In the genomic region with DNA sequence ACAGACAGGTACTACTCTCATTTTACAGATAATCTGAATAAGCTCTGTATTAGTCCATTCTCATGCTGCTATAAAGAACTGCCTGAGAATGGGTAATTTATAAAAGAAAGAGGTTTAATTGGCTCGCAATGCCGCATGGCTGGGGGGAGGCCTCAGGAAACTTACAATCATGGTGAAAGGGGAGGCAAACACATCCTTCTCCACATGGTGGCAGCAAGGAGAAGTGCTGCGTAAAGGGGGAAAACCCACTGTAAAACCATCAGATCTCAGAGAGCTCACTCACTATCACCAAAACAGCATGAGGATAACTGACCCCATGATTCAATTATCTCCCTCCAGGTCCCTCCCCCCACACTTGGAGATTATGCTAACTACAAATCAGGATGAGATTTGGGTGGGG, we compare ENCODE assay signal across 9 cellular contexts.
DNase-seq lines count a peak whose midpoint lies in the region; ATAC-seq and TF ChIP-seq lines count a peak whose summit lies in the region.
"Had no signal": no experiment of that assay in that cellular context is flagged by ENCODE, and none has a peak within 500 bp of the region (broad histone marks: within the 10 kb centered on the region; RNA-seq: fewer than 3 reads in every experiment).

No MANE protein-coding gene starts in this region.

- H3K27ac Mint-ChIP-seq in endothelial cell (ENCODE audit: unreplicated experiment) = no peak overlapping the region
- H3K27ac Mint-ChIP-seq in activated CD4-positive, alpha-beta memory T cell treated with anti-CD3 and anti-CD28 coated beads for 36 hours = no peak overlapping the region
- H3K27ac Mint-ChIP-seq in activated CD4-positive, alpha-beta T cell treated with anti-CD3 and anti-CD28 coated beads, Interleukin-2, amount 10 ng/mL, durations not matched to agents 7 days and 5 days = no peak overlapping the region

- H3K36me3 ChIP-seq in BE2C = no peaks in the 10 kb centered on the region
- H3K36me3 ChIP-seq: neutrophil had no signal

- H3K9me3 Mint-ChIP-seq in endothelial cell (ENCODE audit: unreplicated experiment) = peaks cover 4% of the 10 kb centered on the region
- no peaks in the 10 kb centered on the region for H3K9me3 Mint-ChIP-seq in activated CD4-positive, alpha-beta memory T cell treated with anti-CD3 and anti-CD28 coated beads for 36 hours
- no peaks in the 10 kb centered on the region for H3K9me3 Mint-ChIP-seq in activated CD4-positive, alpha-beta T cell treated with anti-CD3 and anti-CD28 coated beads, Interleukin-2, amount 10 ng/mL, durations not matched to agents 7 days and 5 days
- peaks cover 4% of the 10 kb centered on the region for H3K9me3 Mint-ChIP-seq in activated T-cell treated with anti-CD3 and anti-CD28 coated beads, Interleukin-2, amount 50 U/mL, for 4 hours

- CTCF ChIA-PET in activated CD4-positive, alpha-beta memory T cell treated with anti-CD3 and anti-CD28 coated beads for 36 hours (lab: Charles Lee) = no interaction called here
- CTCF ChIA-PET in activated CD4-positive, alpha-beta T cell treated with anti-CD3 and anti-CD28 coated beads, Interleukin-2, amount 10 ng/mL, durations not matched to agents 7 days and 5 days (lab: Charles Lee) = no interaction called here

- no peaks in the 10 kb centered on the region; the same call in 1 of the 2 replicates for H3K4me1 ChIP-seq in BE2C

- H3K4me3 Mint-ChIP-seq in endothelial cell (ENCODE audit: unreplicated experiment) = no peak overlapping the region
- H3K4me3 Mint-ChIP-seq in activated CD4-positive, alpha-beta memory T cell treated with anti-CD3 and anti-CD28 coated beads for 36 hours = no peak overlapping the region
- H3K4me3 Mint-ChIP-seq in activated CD4-positive, alpha-beta T cell treated with anti-CD3 and anti-CD28 coated beads, Interleukin-2, amount 10 ng/mL, durations not matched to agents 7 days and 5 days = no peak overlapping the region
- H3K4me3 Mint-ChIP-seq in activated T-cell treated with anti-CD3 and anti-CD28 coated beads, Interleukin-2, amount 50 U/mL, for 4 hours = no peak overlapping the region

- H3K4me1 Mint-ChIP-seq in endothelial cell (ENCODE audit: unreplicated experiment) = no peaks in the 10 kb centered on the region
- H3K4me1 Mint-ChIP-seq in activated CD4-positive, alpha-beta memory T cell treated with anti-CD3 and anti-CD28 coated beads for 36 hours (ENCODE audit: low read depth) = no peaks in the 10 kb centered on the region
- no peaks in the 10 kb centered on the region for H3K4me1 Mint-ChIP-seq in activated CD4-positive, alpha-beta T cell treated with anti-CD3 and anti-CD28 coated beads, Interleukin-2, amount 10 ng/mL, durations not matched to agents 7 days and 5 days
- H3K4me1 Mint-ChIP-seq in activated T-cell treated with anti-CD3 and anti-CD28 coated beads, Interleukin-2, amount 50 U/mL, for 4 hours (ENCODE audit: low read depth) = no peaks in the 10 kb centered on the region

- POLR2A ChIA-PET in activated CD4-positive, alpha-beta memory T cell treated with anti-CD3 and anti-CD28 coated beads for 36 hours (lab: Charles Lee) = no interaction called here
- POLR2A ChIA-PET in activated CD4-positive, alpha-beta T cell treated with anti-CD3 and anti-CD28 coated beads, Interleukin-2, amount 10 ng/mL, durations not matched to agents 7 days and 5 days (lab: Charles Lee) = no interaction called here

- H3K36me3 Mint-ChIP-seq in endothelial cell (ENCODE audit: low read depth, unreplicated experiment) = no peaks in the 10 kb centered on the region
- H3K36me3 Mint-ChIP-seq in activated CD4-positive, alpha-beta memory T cell treated with anti-CD3 and anti-CD28 coated beads for 36 hours = no peaks in the 10 kb centered on the region
- no peaks in the 10 kb centered on the region for H3K36me3 Mint-ChIP-seq in activated CD4-positive, alpha-beta T cell treated with anti-CD3 and anti-CD28 coated beads, Interleukin-2, amount 10 ng/mL, durations not matched to agents 7 days and 5 days (ENCODE audit: low read depth)
- no peaks in the 10 kb centered on the region for H3K36me3 Mint-ChIP-seq in activated T-cell treated with anti-CD3 and anti-CD28 coated beads, Interleukin-2, amount 50 U/mL, for 4 hours (ENCODE audit: insufficient read depth)

- no peaks in the 10 kb centered on the region for H3K27me3 Mint-ChIP-seq in endothelial cell (ENCODE audit: unreplicated experiment)
- no peaks in the 10 kb centered on the region for H3K27me3 Mint-ChIP-seq in activated CD4-positive, alpha-beta memory T cell treated with anti-CD3 and anti-CD28 coated beads for 36 hours
- H3K27me3 Mint-ChIP-seq in activated CD4-positive, alpha-beta T cell treated with anti-CD3 and anti-CD28 coated beads, Interleukin-2, amount 10 ng/mL, durations not matched to agents 7 days and 5 days = no peaks in the 10 kb centered on the region
- H3K27me3 Mint-ChIP-seq in activated T-cell treated with anti-CD3 and anti-CD28 coated beads, Interleukin-2, amount 50 U/mL, for 4 hours (ENCODE audit: low read depth) = no peaks in the 10 kb centered on the region

- intact Hi-C loops in activated CD4-positive, alpha-beta memory T cell treated with anti-CD3 and anti-CD28 coated beads for 36 hours (cut with micrococcal nuclease) = no loop called here

- TF ChIP-seq RAD21 in Ishikawa (IDR thresholded peaks at IDR 0.05; ENCODE audit: low read depth) = peak; percentile 47; the same call in 1 of the 2 replicates

- peak; percentile 77 for TF ChIP-seq CTCF in BE2C (IDR thresholded peaks at IDR 0.05; ENCODE audit: low read depth, low read length)
- peak; percentile 39 for TF ChIP-seq CTCF in endothelial cell (IDR thresholded peaks at IDR 0.05; ENCODE audit: unreplicated experiment)

- no peak overlapping the region for H3K4me3 ChIP-seq in BE2C (ENCODE audit: low read depth, low read length)

- DNase-seq in BE2C (peak; percentile 33), endothelial cell (ENCODE audit: low spot score) (peak; percentile 37), NCI-H1417 (lab: John Stamatoyannopoulos, UW) (no peak)
- no peak for DNase-seq in activated CD4-positive, alpha-beta memory T cell treated with anti-CD3 and anti-CD28 coated beads for 36 hours
- DNase-seq in activated CD4-positive, alpha-beta T cell treated with anti-CD3 and anti-CD28 coated beads, Interleukin-2, amount 10 ng/mL, durations not matched to agents 7 days and 5 days = no peak
- DNase-seq in activated T-cell treated with anti-CD3 and anti-CD28 coated beads, Interleukin-2, amount 50 U/mL, for 4 hours = no peak

- H3K9me3 ChIP-seq in BE2C = no peaks in the 10 kb centered on the region
- H3K9me3 ChIP-seq: neutrophil had no signal

- peak; percentile 76 for ATAC-seq in GM18907 (IDR thresholded peaks at IDR 0.05; ENCODE audit: unreplicated experiment)
- ATAC-seq in activated T-cell treated with anti-CD3 and anti-CD28 coated beads, Interleukin-2, amount 50 U/mL, for 4 hours = no peak

- H3K27me3 ChIP-seq in BE2C = no peaks in the 10 kb centered on the region
- H3K27me3 ChIP-seq: neutrophil had no signal

- TF ChIP-seq EP300 in Ishikawa (IDR thresholded peaks at IDR 0.05; ENCODE audit: borderline replicate concordance) = no peak

TF ChIP-seq in Ishikawa, 13 proteins besides CTCF, POLR2A, EP300 and RAD21:
- TF ChIP-seq ZBTB7A (IDR thresholded peaks at IDR 0.05; ENCODE audit: low read depth) (no peak), NFIC (IDR thresholded peaks at IDR 0.05) (no peak), YY1 (IDR thresholded peaks at IDR 0.05; ENCODE audit: low read depth) (no peak), REST (IDR thresholded peaks at IDR 0.05; ENCODE audit: low read depth) (no peak), CEBPB (IDR thresholded peaks at IDR 0.05) (no peak), TEAD4 (IDR thresholded peaks at IDR 0.05) (no peak)

Comparison
In these comparisons a context has a peak if more than half of its experiments do, and no peak if none do; other contexts are left out.
1. DNase-seq: peak in BE2C (single experiment) and endothelial cell (single experiment); none in activated CD4-positive, alpha-beta memory T cell treated with anti-CD3 and anti-CD28 coated beads for 36 hours (single experiment), activated CD4-positive, alpha-beta T cell treated with anti-CD3 and anti-CD28 coated beads, Interleukin-2, amount 10 ng/mL, durations not matched to agents 7 days and 5 days (single experiment), NCI-H1417 (0 of 3) and activated T-cell treated with anti-CD3 and anti-CD28 coated beads, Interleukin-2, amount 50 U/mL, for 4 hours (single experiment).